2 cellular contexts compared by ENCODE assay signal in genomic region chr19:18605196-18605545, GRCh38.
TF ChIP-seq lines count a peak whose summit lies in the region.

No MANE protein-coding gene starts in this region.

TF ChIP-seq in SK-N-SH, 30 proteins besides CTCF, POLR2A, EP300 and RAD21 (continued from another document):
- no peak for TF ChIP-seq ZBTB33 (IDR thresholded peaks at IDR 0.05; ENCODE audit: borderline replicate concordance, low read depth)
- TF ChIP-seq NRF1 (IDR thresholded peaks at IDR 0.05; ENCODE audit: low read depth, low read length), result no peak
- TF ChIP-seq TEAD4 (IDR thresholded peaks at IDR 0.05; ENCODE audit: borderline replicate concordance, insufficient read depth), result no peak
- no peak for TF ChIP-seq IRF3 (IDR thresholded peaks at IDR 0.05; ENCODE audit: low read depth, low read length)
- no peak for TF ChIP-seq FOXM1 (IDR thresholded peaks at IDR 0.05; ENCODE audit: low read depth)
- TF ChIP-seq POLR2AphosphoS5 (IDR thresholded peaks at IDR 0.05; ENCODE audit: low read depth, low read length), result no peak

TF ChIP-seq in SK-N-SH treated with all-trans-retinoic acid at 6 μM for 48 hours, 23 proteins besides CTCF, POLR2A, EP300 and RAD21 (continued from another document):
- TF ChIP-seq PATZ1 (CRISPR knock-in tag; IDR thresholded peaks at IDR 0.05; ENCODE audit: borderline replicate concordance), result no peak
- TF ChIP-seq RARB (CRISPR knock-in tag; IDR thresholded peaks at IDR 0.05), result no peak
- no peak for TF ChIP-seq ZNF565 (CRISPR knock-in tag; conservative IDR thresholded peaks at IDR 0.05; ENCODE audit: low read depth)
- TF ChIP-seq ARNTL (CRISPR knock-in tag; IDR thresholded peaks at IDR 0.05; ENCODE audit: borderline replicate concordance, low read depth), result no peak
- TF ChIP-seq ISL1 (CRISPR knock-in tag; IDR thresholded peaks at IDR 0.05), result no peak
- TF ChIP-seq TOX (CRISPR knock-in tag; IDR thresholded peaks at IDR 0.05; ENCODE audit: borderline replicate concordance), result no peak
- TF ChIP-seq SNAI2 (CRISPR knock-in tag; IDR thresholded peaks at IDR 0.05), result no peak
- TF ChIP-seq ZNF8 (CRISPR knock-in tag; IDR thresholded peaks at IDR 0.05), result no peak
- no peak for TF ChIP-seq CSRNP3 (CRISPR knock-in tag; IDR thresholded peaks at IDR 0.05)
